In genomic region chr12:130838284-130838950, GRCh38 we compare ENCODE assay signal across 8 cellular contexts. TPM values are rescaled to one million over a fixed set of nuclear protein-coding genes. Genes with fewer than 3 reads are reported as not detected.
A peak's percentile ranks its signal among the peaks of the same experiment; 100 is the strongest.
DNase-seq lines count a peak whose midpoint lies in the region; ATAC-seq and TF ChIP-seq lines count a peak whose summit lies in the region.

No MANE protein-coding gene starts in this region.

- peak overlapping the region; percentile 69 for H3K9ac ChIP-seq in DND-41 (ENCODE audit: low read depth, low read length)
- H3K9ac ChIP-seq in Karpas-422 (ENCODE audit: low read length): peak overlapping the region; percentile 97

- ATAC-seq in DND-41 (ENCODE audit: insufficient read depth, low read depth): peak; percentile 58
- peak; percentile 32 for ATAC-seq in GM21529 (IDR thresholded peaks at IDR 0.05; ENCODE audit: unreplicated experiment)

- no peak for TF ChIP-seq CTCF in DND-41 (IDR thresholded peaks at IDR 0.05; ENCODE audit: borderline replicate concordance, extremely low read depth, low read length, poor library complexity, severe bottlenecking)

- peak overlapping the region; percentile 81 for H3K27ac Mint-ChIP-seq in activated CD4-positive, alpha-beta T cell treated with anti-CD3 and anti-CD28 coated beads, Interleukin-2, amount 10 ng/mL, durations not matched to agents 7 days and 5 days

- peaks cover 2% of the 10 kb centered on the region for H3K36me3 Mint-ChIP-seq in activated CD4-positive, alpha-beta T cell treated with anti-CD3 and anti-CD28 coated beads, Interleukin-2, amount 10 ng/mL, durations not matched to agents 7 days and 5 days (ENCODE audit: low read depth)

- peaks cover 36% of the 10 kb centered on the region for H3K4me1 Mint-ChIP-seq in activated CD4-positive, alpha-beta T cell treated with anti-CD3 and anti-CD28 coated beads, Interleukin-2, amount 10 ng/mL, durations not matched to agents 7 days and 5 days

- H2AFZ ChIP-seq in DND-41 (ENCODE audit: low read depth, low read length) (peak overlapping the region; percentile 72), Karpas-422 (ENCODE audit: low read length) (no peak overlapping the region)

- POLR2A ChIA-PET in activated CD4-positive, alpha-beta T cell treated with anti-CD3 and anti-CD28 coated beads, Interleukin-2, amount 10 ng/mL, durations not matched to agents 7 days and 5 days (lab: Charles Lee): no interaction called here

- H3K4me1 ChIP-seq in DND-41 (ENCODE audit: insufficient read depth, low read length) (peaks cover 28% of the 10 kb centered on the region), Karpas-422 (ENCODE audit: low read length) (peaks cover 24% of the 10 kb centered on the region), esophagus (ENCODE audit: control insufficient read depth in 2 of 2, insufficient read depth in 2 of 2, low read length in 1 of 2) (peaks cover 0 to 7% of the 10 kb centered on the region in 2 donors)

- H3K4me3 ChIP-seq in DND-41 (ENCODE audit: low read depth in 1 of 2, low read length in 2 of 2) (peak overlapping the region; percentile 51 to 75; a peak in 3 of 4 replicates), Karpas-422 (ENCODE audit: low read length) (peak overlapping the region; percentile 99), esophagus (ENCODE audit: low read depth in 1 of 2, low read length in 2 of 2) (peak overlapping the region; percentile 57 to 62)

- H3K9me3 ChIP-seq in DND-41 (ENCODE audit: insufficient read depth, low read length, severe bottlenecking) (no peaks in the 10 kb centered on the region), Karpas-422 (ENCODE audit: low read length) (no peaks in the 10 kb centered on the region), esophagus (ENCODE audit: control insufficient read depth in 2 of 2, insufficient read depth in 1 of 2, low read depth in 1 of 2, low read length in 1 of 2) (no peaks in the 10 kb centered on the region)

- CTCF ChIA-PET in activated CD4-positive, alpha-beta T cell treated with anti-CD3 and anti-CD28 coated beads, Interleukin-2, amount 10 ng/mL, durations not matched to agents 7 days and 5 days (lab: Charles Lee): interaction anchor here (0.7 to 2.4 kb wide), 4 partner anchors 7 to 19 kb away, joined by 3 to 27 read pairs (median 4); no protein-coding TSS in a partner anchor

- 0 out of 2 replicates have a peak overlapping the region, but pooled peaks have one; percentile 60 for H3K27ac ChIP-seq in DND-41 (ENCODE audit: low read length)
- no peak overlapping the region; the same call in 1 of the 2 replicates for H3K27ac ChIP-seq in Karpas-422 (ENCODE audit: low read length)
- H3K27ac ChIP-seq in esophagus (ENCODE audit: low read depth in 2 of 2, low read length in 1 of 2): peak overlapping the region; percentile 54 to 66

- H4K20me1 ChIP-seq in DND-41 (ENCODE audit: insufficient read depth, low read length): peaks cover 12% of the 10 kb centered on the region; the same call in 1 of the 2 replicates
- H4K20me1 ChIP-seq in Karpas-422 (ENCODE audit: insufficient read depth, low read depth, low read length): no peaks in the 10 kb centered on the region

- no peaks in the 10 kb centered on the region for H3K36me3 ChIP-seq in DND-41 (ENCODE audit: insufficient read depth, low read length)
- no peaks in the 10 kb centered on the region for H3K36me3 ChIP-seq in Karpas-422 (ENCODE audit: insufficient read depth, low read length)
- H3K36me3 ChIP-seq in esophagus (ENCODE audit: control insufficient read depth in 2 of 2, insufficient read depth in 2 of 2, low read length in 1 of 2): no peaks in the 10 kb centered on the region

- H3K79me2 ChIP-seq in DND-41 (ENCODE audit: insufficient read depth, low read length) (peaks cover 46% of the 10 kb centered on the region), Karpas-422 (ENCODE audit: low read length) (peaks cover 51% of the 10 kb centered on the region)

- H3K27me3 Mint-ChIP-seq in activated CD4-positive, alpha-beta T cell treated with anti-CD3 and anti-CD28 coated beads, Interleukin-2, amount 10 ng/mL, durations not matched to agents 7 days and 5 days: no peaks in the 10 kb centered on the region

- H3K9me2 ChIP-seq in Karpas-422 (replicated peaks; ENCODE audit: insufficient read depth, low read length): no peaks in the 10 kb centered on the region

- H3K4me2 ChIP-seq in DND-41 (ENCODE audit: insufficient read depth, low read length) (peak overlapping the region; percentile 98), Karpas-422 (ENCODE audit: low read depth, low read length, poor library complexity, severe bottlenecking) (peak overlapping the region; percentile 98)

- H3K4me3 Mint-ChIP-seq in activated CD4-positive, alpha-beta T cell treated with anti-CD3 and anti-CD28 coated beads, Interleukin-2, amount 10 ng/mL, durations not matched to agents 7 days and 5 days: peak overlapping the region; percentile 82

- DNase-seq in DND-41 (peak; percentile 43), Karpas-422 (peak; percentile 70), myocyte (ENCODE audit: low read depth) (peak; percentile 30), DMS79 treated with DMSO at 0.1 percent for 48 hours (lab: John Stamatoyannopoulos, UW) (no peak), DMS114 treated with DMSO at 0.1 percent for 48 hours (lab: John Stamatoyannopoulos, UW; ENCODE audit: unreplicated experiment) (no peak)
- peak; percentile 40 for DNase-seq in activated CD4-positive, alpha-beta T cell treated with anti-CD3 and anti-CD28 coated beads, Interleukin-2, amount 10 ng/mL, durations not matched to agents 7 days and 5 days

- H3K27me3 ChIP-seq in DND-41 (ENCODE audit: insufficient read depth, low read length, poor library complexity): no peaks in the 10 kb centered on the region
- no peaks in the 10 kb centered on the region for H3K27me3 ChIP-seq in Karpas-422 (ENCODE audit: low read length)
- no peaks in the 10 kb centered on the region for H3K27me3 ChIP-seq in esophagus (ENCODE audit: control insufficient read depth in 1 of 2, insufficient read depth in 2 of 2, low read length in 2 of 2)

- WGBS in esophagus, 2 donors: 3 to 7% methylated on average over 22 to 38 of the region's 38 CpGs

- no peaks in the 10 kb centered on the region for H3K9me3 Mint-ChIP-seq in activated CD4-positive, alpha-beta T cell treated with anti-CD3 and anti-CD28 coated beads, Interleukin-2, amount 10 ng/mL, durations not matched to agents 7 days and 5 days

RNA-seq across cellular contexts. Expression of gene STX2, which starts 0.6 kb away (rescaled TPM):
- total RNA-seq in Karpas-422 (2014; rRNA removed; shearing (Covaris generic); ENCODE audit: low replicate concordance): 19.2 and 19.3 TPM in 2 replicates
- total RNA-seq in activated CD4-positive, alpha-beta T cell treated with anti-CD3 and anti-CD28 coated beads, Interleukin-2, amount 10 ng/mL, durations not matched to agents 7 days and 5 days: 10 to 100 TPM; 23.2 to 25.5 TPM
- polyA plus RNA-seq in esophagus: 1 to 10 TPM; 3.1 to 3.5 TPM
- 31.6 and 42.0 TPM in 2 replicates for total RNA-seq in myocyte
- 28.9 TPM for polyA plus RNA-seq in myocyte (2012)

RNA-seq across cellular contexts. Expression of gene RAN, which starts 33.4 kb away (rescaled TPM):
- 897 and 1,159 TPM in 2 replicates for total RNA-seq in Karpas-422 (2014; rRNA removed; shearing (Covaris generic); ENCODE audit: low replicate concordance)
- 1,000 to 10,000 TPM; 1,033 to 1,124 TPM for total RNA-seq in activated CD4-positive, alpha-beta T cell treated with anti-CD3 and anti-CD28 coated beads, Interleukin-2, amount 10 ng/mL, durations not matched to agents 7 days and 5 days
- polyA plus RNA-seq in esophagus: 100 to 1,000 TPM; 118 to 638 TPM
- total RNA-seq in myocyte: 335 and 336 TPM in 2 replicates
- 707 TPM for polyA plus RNA-seq in myocyte (2012)

Comparison
In these comparisons a context has a peak if more than half of its experiments do, and no peak if none do; other contexts are left out.
1. DNase-seq: peak in DND-41 (single experiment), Karpas-422 (single experiment), activated CD4-positive, alpha-beta T cell treated with anti-CD3 and anti-CD28 coated beads, Interleukin-2, amount 10 ng/mL, durations not matched to agents 7 days and 5 days (single experiment) and myocyte (single experiment); none in DMS79 treated with DMSO at 0.1 percent for 48 hours (single experiment) and DMS114 treated with DMSO at 0.1 percent for 48 hours (single experiment).
2. Peak in every context shown above with its lines, with median percentiles within 50 percentile points of each other: H3K4me3 ChIP-seq.